In genomic region chr16:85898521-85899442, GRCh38 we compare ENCODE assay signal across 7 cellular contexts. TPM values are rescaled to one million over a fixed set of nuclear protein-coding genes. Genes with fewer than 3 reads are reported as not detected.
DNase-seq lines count a peak whose midpoint lies in the region; ATAC-seq and TF ChIP-seq lines count a peak whose summit lies in the region.

Gene IRF8 (plus strand): TSS chr16:85899162. CDS start chr16:85903016, 3,854 bp downstream.

- peak within 1 kb of the TSS; percentile 90 for H3K27ac Mint-ChIP-seq in activated CD8-positive, alpha-beta T cell treated with anti-CD3 and anti-CD28 coated beads for 36 hours

- peaks cover 46% of the 10 kb centered on the region for H3K36me3 Mint-ChIP-seq in activated CD8-positive, alpha-beta T cell treated with anti-CD3 and anti-CD28 coated beads for 36 hours (ENCODE audit: low read depth)

- no peak for TF ChIP-seq CTCF in activated CD8-positive, alpha-beta T cell treated with anti-CD3 and anti-CD28 coated beads for 36 hours (IDR thresholded peaks at IDR 0.05)

- intact Hi-C loops in activated CD8-positive, alpha-beta T cell treated with anti-CD3 and anti-CD28 coated beads for 36 hours (cut with micrococcal nuclease), result no loop called here

- POLR2A ChIA-PET in activated CD8-positive, alpha-beta T cell treated with anti-CD3 and anti-CD28 coated beads for 36 hours (lab: Charles Lee), result interaction anchor here (0.6 to 13.1 kb wide), 25 partner anchors 8 to 118 kb away, joined by 3 to 141 read pairs (median 6); no protein-coding TSS in a partner anchor

- no peaks in the 10 kb centered on the region for H3K9me3 Mint-ChIP-seq in activated CD8-positive, alpha-beta T cell treated with anti-CD3 and anti-CD28 coated beads for 36 hours

- CTCF ChIA-PET in activated CD8-positive, alpha-beta T cell treated with anti-CD3 and anti-CD28 coated beads for 36 hours (lab: Charles Lee), result interaction anchor here (0.8 to 11.6 kb wide), 7 partner anchors 11 to 89 kb away, joined by 3 to 148 read pairs (median 4); no protein-coding TSS in a partner anchor

- no peaks in the 10 kb centered on the region for H3K27me3 Mint-ChIP-seq in activated CD8-positive, alpha-beta T cell treated with anti-CD3 and anti-CD28 coated beads for 36 hours

- peak; percentile 49 for ATAC-seq in HG03520 (IDR thresholded peaks at IDR 0.05; ENCODE audit: unreplicated experiment)
- ATAC-seq in activated CD8-positive, alpha-beta T cell treated with anti-CD3 and anti-CD28 coated beads for 36 hours, result peak; percentile 80

- DNase-seq in GM19238 (ENCODE audit: insufficient read length, low spot score), result peak; percentile 58
- DNase-seq in activated CD8-positive, alpha-beta T cell treated with anti-CD3 and anti-CD28 coated beads for 36 hours, result peak; percentile 90
- DNase-seq in effector CD4-positive, alpha-beta T cell, result peak; percentile 43
- peak; percentile 70 for DNase-seq in mucosa of gallbladder (ENCODE audit: low spot score)
- peak; percentile 62 to 79 for DNase-seq in stimulated activated CD8-positive, alpha-beta memory T cell treated with anti-CD3 and anti-CD28 coated beads, Interleukin-4, amount 100 ng/mL, for 4 hours (ENCODE audit: low read depth in 2 of 2, low spot score in 1 of 2)
- DNase-seq in NCI-H187 (lab: John Stamatoyannopoulos, UW), result no peak

- H3K4me3 Mint-ChIP-seq in activated CD8-positive, alpha-beta T cell treated with anti-CD3 and anti-CD28 coated beads for 36 hours, result peak within 1 kb of the TSS; percentile 86

- peaks cover 38% of the 10 kb centered on the region for H3K4me1 Mint-ChIP-seq in activated CD8-positive, alpha-beta T cell treated with anti-CD3 and anti-CD28 coated beads for 36 hours (ENCODE audit: low read depth)

RNA-seq across cellular contexts. Expression of gene IRF8, which starts in this region (rescaled TPM):
- total RNA-seq in activated CD8-positive, alpha-beta T cell treated with anti-CD3 and anti-CD28 coated beads for 36 hours, result 100 to 1,000 TPM; 221 to 224 TPM
- 29.6 TPM for total RNA-seq in mucosa of gallbladder

Comparison
In these comparisons a context has a peak if more than half of its experiments do, and no peak if none do; other contexts are left out.
1. DNase-seq: peak in GM19238 (single experiment), activated CD8-positive, alpha-beta T cell treated with anti-CD3 and anti-CD28 coated beads for 36 hours (single experiment), effector CD4-positive, alpha-beta T cell (single experiment), mucosa of gallbladder (single experiment) and stimulated activated CD8-positive, alpha-beta memory T cell treated with anti-CD3 and anti-CD28 coated beads, Interleukin-4, amount 100 ng/mL, for 4 hours (2 of 2); none in NCI-H187 (0 of 2).